In the genomic region with DNA sequence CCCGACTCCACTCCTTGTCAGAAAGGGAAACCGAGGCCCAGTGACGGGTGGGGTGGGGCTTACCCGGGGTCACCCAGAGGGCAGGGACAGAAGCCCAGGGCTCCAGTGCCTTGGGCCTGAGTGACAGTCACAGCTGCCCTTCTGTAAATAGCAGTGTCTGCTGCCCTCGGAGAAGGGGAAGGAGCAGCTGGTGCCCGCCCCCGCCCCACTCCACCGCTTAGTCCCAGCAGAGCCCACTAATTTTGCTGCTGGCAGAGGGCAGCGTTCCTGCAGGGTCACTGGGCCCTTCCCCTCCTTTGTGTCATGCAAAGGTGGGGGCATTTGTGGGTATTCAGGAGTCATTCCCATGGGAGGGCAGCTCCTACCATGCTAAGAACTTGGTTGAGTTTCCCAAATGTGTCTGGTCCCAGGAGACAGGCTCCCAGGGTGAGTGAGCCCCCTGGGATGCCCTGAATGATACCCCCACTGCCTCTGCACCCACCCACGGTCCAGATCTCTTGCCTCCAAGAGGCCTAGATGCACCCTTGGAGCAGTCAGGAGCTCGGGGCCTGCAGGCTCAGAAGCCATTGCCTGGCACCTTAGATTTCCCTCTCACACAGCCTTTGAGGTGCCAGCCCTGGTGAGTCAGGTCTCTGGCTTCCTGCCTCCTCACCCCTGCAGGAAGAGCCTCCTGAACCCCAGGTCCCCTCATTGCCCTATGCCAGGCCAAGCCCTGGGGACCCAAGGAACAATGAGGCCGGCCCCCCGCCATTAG, we compare ENCODE assay signal across 2 cellular contexts.
TF ChIP-seq lines count a peak whose summit lies in the region.

No MANE protein-coding gene starts in this region.

TF ChIP-seq in SK-N-SH treated with all-trans-retinoic acid at 6 μM for 48 hours, 23 proteins besides CTCF, POLR2A, EP300 and RAD21:
- TF ChIP-seq TOX (CRISPR knock-in tag; IDR thresholded peaks at IDR 0.05; ENCODE audit: borderline replicate concordance) (no peak), POU6F1 (CRISPR knock-in tag; IDR thresholded peaks at IDR 0.05; ENCODE audit: borderline replicate concordance, low read depth) (no peak)

TF ChIP-seq in SK-N-SH, 30 proteins besides CTCF, POLR2A, EP300 and RAD21 (continued from another document):
- no peak for TF ChIP-seq RFX5 (IDR thresholded peaks at IDR 0.05; ENCODE audit: low read length)
- no peak for TF ChIP-seq USF2 (IDR thresholded peaks at IDR 0.05; ENCODE audit: borderline replicate concordance, low read depth, low read length)
- no peak for TF ChIP-seq IRF3 (IDR thresholded peaks at IDR 0.05; ENCODE audit: low read depth, low read length)
- TF ChIP-seq MXI1 (IDR thresholded peaks at IDR 0.05; ENCODE audit: low read depth, low read length): no peak
- no peak for TF ChIP-seq SIN3A (IDR thresholded peaks at IDR 0.05; ENCODE audit: borderline replicate concordance, low read depth, low read length)
- TF ChIP-seq POLR2AphosphoS5 (IDR thresholded peaks at IDR 0.05; ENCODE audit: low read depth, low read length): no peak
- no peak for TF ChIP-seq NRF1 (IDR thresholded peaks at IDR 0.05; ENCODE audit: low read depth, low read length)
- no peak for TF ChIP-seq FOXJ3 (CRISPR knock-in tag; IDR thresholded peaks at IDR 0.05)
- TF ChIP-seq GATA2 (CRISPR knock-in tag; IDR thresholded peaks at IDR 0.05): no peak
- TF ChIP-seq, protein P1, sequence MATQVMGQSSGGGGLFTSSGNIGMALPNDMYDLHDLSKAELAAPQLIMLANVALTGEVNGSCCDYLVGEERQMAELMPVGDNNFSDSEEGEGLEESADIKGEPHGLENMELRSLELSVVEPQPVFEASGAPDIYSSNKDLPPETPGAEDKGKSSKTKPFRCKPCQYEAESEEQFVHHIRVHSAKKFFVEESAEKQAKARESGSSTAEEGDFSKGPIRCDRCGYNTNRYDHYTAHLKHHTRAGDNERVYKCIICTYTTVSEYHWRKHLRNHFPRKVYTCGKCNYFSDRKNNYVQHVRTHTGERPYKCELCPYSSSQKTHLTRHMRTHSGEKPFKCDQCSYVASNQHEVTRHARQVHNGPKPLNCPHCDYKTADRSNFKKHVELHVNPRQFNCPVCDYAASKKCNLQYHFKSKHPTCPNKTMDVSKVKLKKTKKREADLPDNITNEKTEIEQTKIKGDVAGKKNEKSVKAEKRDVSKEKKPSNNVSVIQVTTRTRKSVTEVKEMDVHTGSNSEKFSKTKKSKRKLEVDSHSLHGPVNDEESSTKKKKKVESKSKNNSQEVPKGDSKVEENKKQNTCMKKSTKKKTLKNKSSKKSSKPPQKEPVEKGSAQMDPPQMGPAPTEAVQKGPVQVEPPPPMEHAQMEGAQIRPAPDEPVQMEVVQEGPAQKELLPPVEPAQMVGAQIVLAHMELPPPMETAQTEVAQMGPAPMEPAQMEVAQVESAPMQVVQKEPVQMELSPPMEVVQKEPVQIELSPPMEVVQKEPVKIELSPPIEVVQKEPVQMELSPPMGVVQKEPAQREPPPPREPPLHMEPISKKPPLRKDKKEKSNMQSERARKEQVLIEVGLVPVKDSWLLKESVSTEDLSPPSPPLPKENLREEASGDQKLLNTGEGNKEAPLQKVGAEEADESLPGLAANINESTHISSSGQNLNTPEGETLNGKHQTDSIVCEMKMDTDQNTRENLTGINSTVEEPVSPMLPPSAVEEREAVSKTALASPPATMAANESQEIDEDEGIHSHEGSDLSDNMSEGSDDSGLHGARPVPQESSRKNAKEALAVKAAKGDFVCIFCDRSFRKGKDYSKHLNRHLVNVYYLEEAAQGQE (IDR thresholded peaks at IDR 0.05; ENCODE audit: low read depth, low read length): no peak
- TF ChIP-seq TAF1 (IDR thresholded peaks at IDR 0.05; ENCODE audit: borderline replicate concordance, low read depth, low read length): no peak
- no peak for TF ChIP-seq EZH2phosphoT487 (IDR thresholded peaks at IDR 0.05; ENCODE audit: borderline replicate concordance, low read depth)
- no peak for TF ChIP-seq ELF1 (IDR thresholded peaks at IDR 0.05)
- TF ChIP-seq CHD2 (IDR thresholded peaks at IDR 0.05; ENCODE audit: low read length, partially characterized antibody): no peak
- no peak for TF ChIP-seq RXRA (IDR thresholded peaks at IDR 0.05; ENCODE audit: borderline replicate concordance, low read depth)
- TF ChIP-seq YY1 (IDR thresholded peaks at IDR 0.05; ENCODE audit: low read depth): no peak
- no peak for TF ChIP-seq FOXM1 (IDR thresholded peaks at IDR 0.05; ENCODE audit: low read depth)
- no peak for TF ChIP-seq TCF12 (IDR thresholded peaks at IDR 0.05)
- no peak for TF ChIP-seq FOSL2 (IDR thresholded peaks at IDR 0.05; ENCODE audit: borderline replicate concordance, low read depth)
